ENCODE assay signal across 8 cellular contexts in genomic region chr19:8487137-8487851, GRCh38. TPM values are rescaled to one million over a fixed set of nuclear protein-coding genes. Genes with fewer than 3 reads are reported as not detected.
DNase-seq lines count a peak whose midpoint lies in the region; TF ChIP-seq lines count a peak whose summit lies in the region.

No MANE protein-coding gene starts in this region.

- H3K27ac ChIP-seq in mesodermal cell (ENCODE audit: low read depth, low read length, severe bottlenecking) (peak overlapping the region; percentile 10), temporal lobe (ENCODE audit: low read depth, low read length) (peak overlapping the region; percentile 36)

- 94 to 97% methylated on average over 9 to 11 of the region's 13 CpGs for WGBS in mesodermal cell (ENCODE audit: insufficient coverage in 2 of 2), 2 experiments

- no peaks in the 10 kb centered on the region for H3K9me3 ChIP-seq in mesodermal cell (ENCODE audit: control insufficient read depth, low read length)

- DNase-seq in GF-D8 (lab: John Stamatoyannopoulos, UW), result peak; percentile 99
- peak; percentile 100 for DNase-seq in NB4 (ENCODE audit: low read depth)
- peak; percentile 44 for DNase-seq in activated gamma-delta T cell treated with anti-CD3 and anti-CD28 coated beads, Interleukin-2, amount 50 U/mL, for 16 hours (ENCODE audit: low read depth)
- DNase-seq in NCI-H146 (lab: John Stamatoyannopoulos, UW), result no peak
- no peak for DNase-seq in GM19240 (ENCODE audit: insufficient read length, low spot score)
- no peak for DNase-seq in NCI-H2227 treated with DMSO at 0.1 percent for 48 hours (lab: John Stamatoyannopoulos, UW)

- H3K4me1 ChIP-seq in mesodermal cell (ENCODE audit: control insufficient read depth, insufficient read depth, low read length, poor library complexity, severe bottlenecking), result no peaks in the 10 kb centered on the region

- peak; percentile 89 for TF ChIP-seq CTCF in NB4 (IDR thresholded peaks at IDR 0.05; ENCODE audit: low read depth, low read length)

- H3K36me3 ChIP-seq in mesodermal cell (ENCODE audit: control insufficient read depth, insufficient read depth, low read length), result peaks cover 81% of the 10 kb centered on the region

- H3K4me3 ChIP-seq in NB4 (ENCODE audit: low read depth, low read length), result no peak overlapping the region
- H3K4me3 ChIP-seq in mesodermal cell (ENCODE audit: extremely low read depth, insufficient read depth, low read length, poor library complexity, severe bottlenecking), result no peak overlapping the region

- TF ChIP-seq POLR2A in NB4 (IDR thresholded peaks at IDR 0.05; ENCODE audit: extremely low read depth, insufficient read length), result peak; percentile 24

RNA-seq across cellular contexts. Expression of gene PRAM1, which starts 15.1 kb away (rescaled TPM):
- 0.41 TPM for polyA plus RNA-seq in mesodermal cell (2013, experiment 1 of 2)
- polyA plus RNA-seq in mesodermal cell (2013, experiment 2 of 2), result 0.46 TPM
- 0.25 TPM for total RNA-seq in temporal lobe

RNA-seq across cellular contexts. Expression of gene ZNF414, which starts 26.7 kb away (rescaled TPM):
- 18.8 TPM for polyA plus RNA-seq in mesodermal cell (2013, experiment 1 of 2)
- polyA plus RNA-seq in mesodermal cell (2013, experiment 2 of 2), result 16.3 TPM
- 4.7 TPM for total RNA-seq in temporal lobe

RNA-seq across cellular contexts. Expression of gene HNRNPM, which starts 42.5 kb away (rescaled TPM):
- 173 TPM for polyA plus RNA-seq in mesodermal cell (2013, experiment 1 of 2)
- 177 TPM for polyA plus RNA-seq in mesodermal cell (2013, experiment 2 of 2)
- total RNA-seq in temporal lobe, result 84.3 TPM

Comparison
In these comparisons a context has a peak if more than half of its experiments do, and no peak if none do; other contexts are left out.
1. DNase-seq: peak in GF-D8 (single experiment), NB4 (single experiment) and activated gamma-delta T cell treated with anti-CD3 and anti-CD28 coated beads, Interleukin-2, amount 50 U/mL, for 16 hours (single experiment); none in NCI-H146 (single experiment), GM19240 (single experiment) and NCI-H2227 treated with DMSO at 0.1 percent for 48 hours (single experiment).